ENCODE assay signal across 8 cellular contexts in genomic region chr19:14206737-14207725, GRCh38. TPM values are rescaled to one million over a fixed set of nuclear protein-coding genes. Genes with fewer than 3 reads are reported as not detected.
DNase-seq lines count a peak whose midpoint lies in the region; ATAC-seq, FAIRE-seq and TF ChIP-seq lines count a peak whose summit lies in the region.
"Not testable (repeated sequence)": the region's sequence is repeated elsewhere in the genome, so short reads cannot be mapped to it uniquely, and the experiment has no call there.

No MANE protein-coding gene starts in this region.

- peak; percentile 76 to 82 for ATAC-seq in A549

- TF ChIP-seq EP300 in A549 (IDR thresholded peaks at IDR 0.05), result not testable (repeated sequence)

- WGBS in A549 (ENCODE audit: missing lambda C conversion rate), result under 1% methylated on average over 47 of the region's 89 CpGs

- not testable (repeated sequence) for TF ChIP-seq CTCF in A549 (IDR thresholded peaks at IDR 0.05)

- peak overlapping the region; percentile 92 to 99 for H3K27ac ChIP-seq in A549

- POLR2A ChIA-PET in A549 (lab: Yijun Ruan, JAX), result not testable (repeated sequence)

- peak overlapping the region; percentile 95 for H3K4me2 ChIP-seq in A549

- TF ChIP-seq POLR2A in A549 (IDR thresholded peaks at IDR 0.05; ENCODE audit: low read length); erythroblast (IDR thresholded peaks at IDR 0.05; ENCODE audit: low read length): not testable (repeated sequence)

- peak overlapping the region; percentile 66 for H3K4me3 ChIP-seq in A549

- not testable (repeated sequence) for TF ChIP-seq RAD21 in A549 (conservative IDR thresholded peaks at IDR 0.05 in 1 of 2, IDR thresholded peaks at IDR 0.05 in 1 of 2)

- FAIRE-seq in A549 (lab: Jason Lieb, UNC), result not testable (repeated sequence)
- peak; percentile 33 for FAIRE-seq in GM18507 (lab: Jason Lieb, UNC)

- H3K9me3 ChIP-seq in A549, result not testable (repeated sequence)

- DNase-seq in A549 (ENCODE audit: low read depth in 1 of 2, low spot score in 1 of 2), result peak; percentile 62 to 90
- DNase-seq in GM18507 (ENCODE audit: extremely low spot score, insufficient read length, low read depth), result peak; percentile 36
- peak; percentile 97 for DNase-seq in NCI-H146 (lab: John Stamatoyannopoulos, UW)
- peak; percentile 81 for DNase-seq in SKM-1 treated with dmso at 0.1 percent for 144 hours (lab: John Stamatoyannopoulos, UW; ENCODE audit: unreplicated experiment)
- DNase-seq in activated effector memory CD4-positive, alpha-beta T cell treated with anti-CD3 and anti-CD28 coated beads, Interleukin-2, amount 50 U/mL, for 16 hours, result peak; percentile 92
- peak; percentile 79 for DNase-seq in erythroblast (lab: John Stamatoyannopoulos, UW)
- DNase-seq in medulla oblongata (ENCODE audit: extremely low spot score), result peak; percentile 94
- DNase-seq in stimulated activated CD4-positive, alpha-beta T cell treated with anti-CD3 and anti-CD28 coated beads, Interleukin-1b, Interleukin-23, amount 100 ng/mL, for 24 hours (ENCODE audit: low read depth in 4 of 4, low spot score in 1 of 4), result peak; percentile 55 to 77 (median 68)

- CTCF ChIA-PET in A549 (lab: Yijun Ruan, JAX), result interaction anchor here (0.7 kb wide), 1 partner anchor 129 kb away, joined by 3 read pairs; no protein-coding TSS in a partner anchor

- H3K4me1 ChIP-seq in A549, result not testable (repeated sequence)

TF ChIP-seq in A549, 52 proteins besides CTCF, POLR2A, EP300 and RAD21:
- TF ChIP-seq PHF8 (IDR thresholded peaks at IDR 0.05; ENCODE audit: borderline replicate concordance, low read depth) (peak; percentile 47; the same call in 1 of the 2 replicates), MAX (IDR thresholded peaks at IDR 0.05) (peak; percentile 77), HOXB5 (CRISPR knock-in tag; IDR thresholded peaks at IDR 0.05) (0 out of 2 replicates have a peak, but pooled peaks have one; percentile 17), CEBPB (IDR thresholded peaks at IDR 0.05) (0 out of 4 replicates have a peak, but pooled peaks of 1 of the 2 experiments have one; percentile 3), JUN (IDR thresholded peaks at IDR 0.05) (0 out of 5 replicates have a peak, but pooled peaks of 1 of the 2 experiments have one; percentile 23)

RNA-seq across cellular contexts. Expression of gene ADGRL1, which starts 1.1 kb away (rescaled TPM):
- polyA plus RNA-seq in A549 (2011; rRNA removed), result 3.9 and 5.6 TPM in 2 replicates
- 5.9 and 7.9 TPM in 2 replicates for polyA plus RNA-seq in A549 (2012; cell fraction: cytosol; rRNA removed)
- polyA plus RNA-seq in A549 (2012; cell fraction: nucleus; rRNA removed), result 14.3 and 26.1 TPM in 2 replicates
- polyA plus RNA-seq in A549 (2017; fragmentation: RNase III; extraction: RNeasy Plus Mini Kit Qiagen cat#74134 plus additional on column Dnase treatment), result 5.4 to 7.4 TPM (median 6.0 TPM) in 3 replicates
- polyA minus RNA-seq in A549 (2011; rRNA and poly(A)+ RNA removed), result 9.9 and 18.0 TPM in 2 replicates

Comparison
In these comparisons a context has a peak if more than half of its experiments do, and no peak if none do; other contexts are left out.
1. Peak in every context shown above with its lines: DNase-seq, ATAC-seq, H3K4me3 ChIP-seq and H3K27ac ChIP-seq.
2. DNase-seq: peak in every context shown above with its lines; median percentile 97 in NCI-H146; 94 in medulla oblongata; 92 in activated effector memory CD4-positive, alpha-beta T cell treated with anti-CD3 and anti-CD28 coated beads, Interleukin-2, amount 50 U/mL, for 16 hours; 81 in SKM-1 treated with dmso at 0.1 percent for 144 hours; 79 in erythroblast; 76 in A549; 68 in stimulated activated CD4-positive, alpha-beta T cell treated with anti-CD3 and anti-CD28 coated beads, Interleukin-1b, Interleukin-23, amount 100 ng/mL, for 24 hours; 36 in GM18507.